Comparison of ENCODE assay signal across 8 cellular contexts in the genomic region with DNA sequence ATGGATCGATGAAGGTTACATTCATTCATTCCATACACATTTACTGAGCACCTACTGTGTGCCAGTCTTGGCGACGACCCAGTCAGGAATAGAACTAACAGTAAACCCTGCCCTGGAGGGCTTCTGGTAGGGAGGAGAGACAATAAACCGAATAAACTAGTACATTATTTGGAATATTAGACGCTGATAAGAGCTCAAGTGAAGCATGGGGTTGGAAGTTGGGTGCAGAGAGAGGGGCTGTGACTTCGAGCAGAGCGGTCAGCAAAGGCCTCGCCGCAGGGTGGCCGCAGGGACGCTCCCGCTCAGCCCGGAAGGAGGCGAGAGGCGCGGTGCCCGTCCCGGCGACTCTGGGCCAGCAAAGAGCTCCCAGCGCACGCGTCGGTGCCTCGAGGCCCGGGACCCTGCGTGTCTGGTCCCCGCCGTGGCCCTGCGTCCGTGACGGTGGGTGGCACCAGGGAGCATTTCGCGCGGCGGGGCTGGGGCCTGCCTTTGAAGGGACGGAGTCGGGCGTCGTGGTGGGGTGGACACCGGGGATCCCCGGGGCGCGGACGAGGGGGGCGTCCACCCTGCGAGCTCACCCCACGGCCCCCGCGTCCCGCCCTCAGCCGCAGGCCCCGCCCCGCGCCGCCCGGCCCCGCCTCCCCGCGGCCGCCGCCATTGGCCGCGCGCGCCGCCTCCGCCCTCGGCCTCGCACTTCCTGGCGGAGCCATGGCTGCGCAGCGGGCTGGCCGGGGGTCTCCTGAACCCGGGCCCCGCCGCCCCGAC. TPM values are rescaled to one million over a fixed set of nuclear protein-coding genes. Genes with fewer than 3 reads are reported as not detected.
DNase-seq lines count a peak whose midpoint lies in the region; ATAC-seq lines count a peak whose summit lies in the region.

A gene (plus strand): TSS at position 682 of the 765 bp plus-strand sequence. CDS start 2,357 bp downstream, outside the sequence.

- peak; percentile 81 for ATAC-seq in GM21381 (IDR thresholded peaks at IDR 0.05; ENCODE audit: unreplicated experiment)
- ATAC-seq in activated CD4-positive, CD25-positive, alpha-beta regulatory T cell treated with anti-CD3 and anti-CD28 coated beads, Interleukin-2, amount 50 U/mL, for 24 hours: peak; percentile 84 to 87

- peaks cover 22% of the 10 kb centered on the region for H3K27me3 ChIP-seq in HUES64 (ENCODE audit: insufficient read depth, low read length)

- peak within 1 kb of the TSS; percentile 68 for H3K4me3 ChIP-seq in HUES64 (ENCODE audit: low read length)

- peak; percentile 62 for DNase-seq in Daoy (ENCODE audit: low read depth)
- peak; percentile 19 for DNase-seq in cerebellar cortex (ENCODE audit: low spot score)
- DNase-seq in kidney tubule cell (ENCODE audit: low spot score): peak; percentile 59
- DNase-seq in stimulated activated CD4-positive, alpha-beta T cell treated with anti-CD3 and anti-CD28 coated beads, Interleukin-1b, Interleukin-23, amount 100 ng/mL, for 4 hours (ENCODE audit: low read depth in 2 of 2): peak; percentile 62 to 72
- no peak for DNase-seq in GDM1 (lab: John Stamatoyannopoulos, UW)

- peak within 1 kb of the TSS; percentile 63 for H3K9ac ChIP-seq in HUES64 (ENCODE audit: low read depth, low read length)

- H3K27ac ChIP-seq in HUES64 (ENCODE audit: low read depth, low read length): no peak within 1 kb of the TSS

- 6% methylated on average over 77 of the region's 77 CpGs for WGBS in HUES64

- peaks cover under 1% of the 10 kb centered on the region; the same call in 1 of the 2 replicates for H3K4me1 ChIP-seq in HUES64 (ENCODE audit: insufficient read depth, low read length)

- peaks cover 3% of the 10 kb centered on the region for H3K36me3 ChIP-seq in HUES64 (ENCODE audit: insufficient read depth, low read length)

- no peaks in the 10 kb centered on the region for H3K9me3 ChIP-seq in HUES64 (ENCODE audit: insufficient read depth, low read depth, low read length)

RNA-seq across cellular contexts. Expression of the gene that starts here (rescaled TPM):
- total RNA-seq in Daoy (2014; rRNA removed; shearing (Covaris generic)): 17.0 and 20.5 TPM in 2 replicates
- polyA plus RNA-seq in HUES64 (2013, experiment 1 of 2): 12.1 TPM
- 15.3 TPM for polyA plus RNA-seq in HUES64 (2013, experiment 2 of 2)
